In genomic region chr3:35954365-35954764, GRCh38 we compare ENCODE assay signal across 19 cellular contexts.
"Had no signal": no experiment of that assay in that cellular context is flagged by ENCODE, and none has a peak within 500 bp of the region (broad histone marks: within the 10 kb centered on the region; RNA-seq: fewer than 3 reads in every experiment).

No MANE protein-coding gene starts in this region.

- H3K36me3 ChIP-seq: MG63, SJCRH30 had no signal

- H3K9me3 ChIP-seq: SJCRH30 had no signal

- DNase-seq: IMR-90, Karpas-422, KG1, MG63, NCI-H1092, NCI-H1105 treated with DMSO at 0.1 percent for 48 hours, NCI-H1417 treated with DMSO at 0.1 percent for 48 hours, NCI-H146, NCI-H1694 treated with DMSO at 0.1 percent for 48 hours, NCI-H1930, NCI-H2081, NCI-H2107, NCI-H2227 treated with DMSO at 0.1 percent for 48 hours, NCI-H526 treated with DMSO at 0.1 percent for 48 hours, NCI-H774, RPMI8226, SHP77 treated with DMSO at 0.1 percent for 48 hours, SJCRH30 had no signal

- H3K4me3 ChIP-seq: MG63, SJCRH30 had no signal

- H3K27me3 ChIP-seq: MG63, SJCRH30 had no signal

- H3K4me1 ChIP-seq: SJCRH30 had no signal

- H3K27ac ChIP-seq: SJCRH30 had no signal

- ATAC-seq: HepG2 had no signal
